22 cellular contexts compared by ENCODE assay signal in the genomic region with DNA sequence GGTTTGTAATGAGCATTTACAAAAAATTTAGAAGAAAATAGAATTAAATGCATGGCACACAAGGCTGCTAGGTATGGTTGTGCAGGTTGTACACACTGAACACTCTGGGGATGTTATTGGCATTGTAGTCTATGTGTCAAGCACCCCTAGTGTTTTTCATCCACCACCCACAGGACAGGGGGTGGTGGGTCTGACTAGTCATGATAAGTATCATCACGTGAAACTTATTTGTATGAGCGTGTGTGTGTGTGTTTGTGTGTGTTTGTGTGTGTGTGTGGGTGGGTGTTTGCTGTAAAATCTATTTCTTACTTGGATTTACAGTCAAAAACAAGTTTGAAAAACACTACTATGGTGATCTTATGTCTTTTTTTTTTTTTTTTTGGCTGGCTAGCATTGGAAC.
A peak's percentile ranks its signal among the peaks of the same experiment; 100 is the strongest.
DNase-seq lines count a peak whose midpoint lies in the region; ATAC-seq, FAIRE-seq and TF ChIP-seq lines count a peak whose summit lies in the region.
"Had no signal": no experiment of that assay in that cellular context is flagged by ENCODE, and none has a peak within 500 bp of the region (broad histone marks: within the 10 kb centered on the region; RNA-seq: fewer than 3 reads in every experiment).

No MANE protein-coding gene starts in this region.

- no peaks in the 10 kb centered on the region for H3K36me3 ChIP-seq in K562 (ENCODE audit: control insufficient read depth, insufficient read depth, low read length)
- H3K36me3 ChIP-seq: neural progenitor cell, right lobe of liver, stomach, tibial artery had no signal

- H3K27me3 ChIP-seq in K562 (ENCODE audit: control insufficient read depth in 2 of 2, insufficient read depth in 2 of 2, low read length in 2 of 2), result no peaks in the 10 kb centered on the region
- H3K27me3 ChIP-seq: neural progenitor cell, right lobe of liver, stomach, tibial artery had no signal

- H2AFZ ChIP-seq in K562 (ENCODE audit: low read depth, low read length), result peak overlapping the region; percentile 79
- H2AFZ ChIP-seq: neural progenitor cell had no signal

- H3K4me1 Mint-ChIP-seq in stimulated activated naive CD8-positive, alpha-beta T cell treated with anti-CD3 and anti-CD28 coated beads, Interleukin-15, amount 100 ng/mL, for 72 hours, result peaks cover 69% of the 10 kb centered on the region
- peaks cover 50 to 68% (median 54%) of the 10 kb centered on the region in 3 donors for H3K4me1 Mint-ChIP-seq in T-cell
- H3K4me1 Mint-ChIP-seq in naive thymus-derived CD8-positive, alpha-beta T cell, result peaks cover 21 to 86% (median 53%) of the 10 kb centered on the region in 4 donors

- no peak for TF ChIP-seq CTCF in K562 (IDR thresholded peaks at IDR 0.05 in 2 of 3, conservative IDR thresholded peaks at IDR 0.05 in 1 of 3; ENCODE audit: insufficient read depth in 2 of 3, low read depth in 1 of 3, low read length in 3 of 3)

- H3K9ac ChIP-seq in K562 (ENCODE audit: insufficient read depth in 1 of 2, low read depth in 2 of 2, low read length in 2 of 2), result no peak overlapping the region
- H3K9ac ChIP-seq: neural progenitor cell had no signal

- FAIRE-seq in K562 (lab: Jason Lieb, UNC), result peak; percentile 51

- ATAC-seq in stimulated activated naive CD8-positive, alpha-beta T cell treated with anti-CD3 and anti-CD28 coated beads, Interleukin-15, amount 100 ng/mL, for 72 hours, result peak; percentile 66
- no peak for ATAC-seq in stimulated activated naive CD8-positive, alpha-beta T cell treated with anti-CD3 and anti-CD28 coated beads, Interleukin-15, Interleukin-2, amounts not matched to agents 100 U/mL and 50 U/mL, for 24 hours
- ATAC-seq in T-cell (replicated peaks in 1 of 4) (no peak), K562 (no peak), HG03045 (IDR thresholded peaks at IDR 0.05; ENCODE audit: unreplicated experiment) (no peak)
- no peak for ATAC-seq in naive thymus-derived CD8-positive, alpha-beta T cell
- ATAC-seq: mucosa of descending colon, right lobe of liver had no signal

- no peaks in the 10 kb centered on the region for H4K20me1 ChIP-seq in K562 (replicated peaks; ENCODE audit: control insufficient read depth, insufficient read depth, low read length)

- peak in 1 of 2 donors; percentile 40 for DNase-seq in stimulated activated naive CD8-positive, alpha-beta T cell treated with anti-CD3 and anti-CD28 coated beads, Interleukin-15, amount 100 ng/mL, for 72 hours
- no peak for DNase-seq in stimulated activated naive CD8-positive, alpha-beta T cell treated with anti-CD3 and anti-CD28 coated beads, Interleukin-15, Interleukin-2, amounts not matched to agents 100 U/mL and 50 U/mL, for 24 hours
- DNase-seq in T-cell (no peak), K562 (ENCODE audit: extremely low read depth in 1 of 4, low spot score in 3 of 4) (peak in 2 of 4 experiments; percentile 31 to 33), DMS79 treated with DMSO at 0.1 percent for 48 hours (lab: John Stamatoyannopoulos, UW) (no peak)
- no peak for DNase-seq in naive thymus-derived CD8-positive, alpha-beta T cell
- DNase-seq: activated naive CD4-positive, alpha-beta T cell treated with anti-CD3 and anti-CD28 coated beads, Interleukin-2, amount 10 ng/mL, durations not matched to agents 7 days and 5 days; DMS153; HFFc6; islet precursor cell; mucosa of descending colon; NCI-H1105; NCI-H2029; NCI-H2227 treated with DMSO at 0.1 percent for 48 hours; NCI-H748 treated with DMSO at 0.1 percent for 48 hours; right lobe of liver; stimulated activated CD4-positive, alpha-beta T cell treated with anti-CD3 and anti-CD28 coated beads, Interleukin-4, amount 100 ng/mL, for 4 hours; stomach; tibial artery had no signal

- POLR2A ChIA-PET in T-cell (lab: Charles Lee), result interaction anchor here in 1 of 2 donors (0.6 kb wide), 1 partner anchor 217 kb away, joined by 3 read pairs; no protein-coding TSS in a partner anchor
- POLR2A ChIA-PET in K562 (lab: Yijun Ruan, JAX), result interaction anchor here (1.5 kb wide), 2 partner anchors 10 to 70 kb away, joined by 3 to 4 read pairs; no protein-coding TSS in a partner anchor
- POLR2A ChIA-PET in naive thymus-derived CD8-positive, alpha-beta T cell (lab: Charles Lee), result no interaction called here

- H3K27ac ChIP-seq in K562 (ENCODE audit: extremely low read depth, low read depth, low read length), result no peak overlapping the region
- H3K27ac ChIP-seq: neural progenitor cell, right lobe of liver, SK-N-MC, stomach, tibial artery had no signal

- H3K36me3 Mint-ChIP-seq in T-cell, result no peaks in the 10 kb centered on the region
- no peaks in the 10 kb centered on the region for H3K36me3 Mint-ChIP-seq in naive thymus-derived CD8-positive, alpha-beta T cell
- H3K36me3 Mint-ChIP-seq: neural progenitor cell had no signal

- CTCF ChIA-PET in T-cell (lab: Charles Lee) (interaction anchor here in 1 of 2 donors (0.5 kb wide), 1 partner anchor 1436 kb away, joined by 3 read pairs; no protein-coding TSS in a partner anchor), K562 (lab: Yijun Ruan, JAX; ENCODE audit: low intra/inter-chr PET ratio) (no interaction called here)

- no peaks in the 10 kb centered on the region for H3K9me3 ChIP-seq in K562 (replicated peaks; ENCODE audit: control insufficient read depth, insufficient read depth, low read depth, low read length)
- H3K9me3 ChIP-seq: mucosa of descending colon, right lobe of liver, stomach, tibial artery had no signal

- no peaks in the 10 kb centered on the region for H3K27me3 Mint-ChIP-seq in stimulated activated naive CD8-positive, alpha-beta T cell treated with anti-CD3 and anti-CD28 coated beads, Interleukin-15, amount 100 ng/mL, for 72 hours
- H3K27me3 Mint-ChIP-seq in T-cell, result no peaks in the 10 kb centered on the region
- peaks cover 0 to 2% (median 0%) of the 10 kb centered on the region in 5 donors for H3K27me3 Mint-ChIP-seq in naive thymus-derived CD8-positive, alpha-beta T cell

- H3K4me2 ChIP-seq in K562 (ENCODE audit: insufficient read depth, low read length), result 0 out of 2 replicates have a peak overlapping the region, but pooled peaks have one; percentile 0
- H3K4me2 ChIP-seq: neural progenitor cell had no signal

- no peaks in the 10 kb centered on the region for H3K9me1 ChIP-seq in K562 (ENCODE audit: control insufficient read depth, insufficient read depth, low read length)

- H3K9me3 Mint-ChIP-seq in stimulated activated naive CD8-positive, alpha-beta T cell treated with anti-CD3 and anti-CD28 coated beads, Interleukin-15, amount 100 ng/mL, for 72 hours, result peaks cover 0 to 5% of the 10 kb centered on the region in 2 donors
- no peaks in the 10 kb centered on the region for H3K9me3 Mint-ChIP-seq in T-cell
- no peaks in the 10 kb centered on the region for H3K9me3 Mint-ChIP-seq in naive thymus-derived CD8-positive, alpha-beta T cell
- H3K9me3 Mint-ChIP-seq: activated naive CD4-positive, alpha-beta T cell treated with anti-CD3 and anti-CD28 coated beads, Interleukin-2, amount 10 ng/mL, durations not matched to agents 7 days and 5 days; HFFc6; neural progenitor cell had no signal

- in situ Hi-C loops in K562 (cut with MboI), result no loop called here

- intact Hi-C loops in K562 (cut with micrococcal nuclease), result loop anchor here (5.0 kb wide), 1 partner anchor 63 kb away; no protein-coding TSS in a partner anchor

- WGBS in K562 (ENCODE audit: insufficient coverage, low coverage, missing lambda C conversion rate), result 31% methylated on average over 2 of the region's 2 CpGs

- no TSS peak for BruUV-seq in K562 (replicated peaks; lab: Mats Ljungman, UMichigan)

- TF ChIP-seq EP300 in K562 (IDR thresholded peaks at IDR 0.05; ENCODE audit: low read length), result no peak

- no peak for TF ChIP-seq RAD21 in K562 (CRISPR knock-in tag; conservative IDR thresholded peaks at IDR 0.05 in 1 of 2, IDR thresholded peaks at IDR 0.05 in 1 of 2)

- no peak overlapping the region for H3K4me3 ChIP-seq in K562
- H3K4me3 ChIP-seq: mucosa of descending colon, neural progenitor cell, right lobe of liver, SK-N-MC, stomach, tibial artery had no signal

- TF ChIP-seq POLR2A in K562 (conservative IDR thresholded peaks at IDR 0.05), result no peak

- peak overlapping the region in 1 of 2 donors; percentile 18 for H3K4me3 Mint-ChIP-seq in stimulated activated naive CD8-positive, alpha-beta T cell treated with anti-CD3 and anti-CD28 coated beads, Interleukin-15, amount 100 ng/mL, for 72 hours
- H3K4me3 Mint-ChIP-seq in T-cell, result no peak overlapping the region
- H3K4me3 Mint-ChIP-seq in naive thymus-derived CD8-positive, alpha-beta T cell, result peak overlapping the region in 1 of 10 donors; percentile 31
- H3K4me3 Mint-ChIP-seq: activated naive CD4-positive, alpha-beta T cell treated with anti-CD3 and anti-CD28 coated beads, Interleukin-2, amount 10 ng/mL, durations not matched to agents 7 days and 5 days; HFFc6; neural progenitor cell had no signal

- H3K27ac Mint-ChIP-seq in stimulated activated naive CD8-positive, alpha-beta T cell treated with anti-CD3 and anti-CD28 coated beads, Interleukin-15, amount 100 ng/mL, for 72 hours, result peak overlapping the region in 1 of 2 donors; percentile 84
- H3K27ac Mint-ChIP-seq in T-cell, result peak overlapping the region; percentile 14 to 64
- H3K27ac Mint-ChIP-seq in naive thymus-derived CD8-positive, alpha-beta T cell, result peak overlapping the region in 4 of 10 donors; percentile 12 to 79 (median 70)
- H3K27ac Mint-ChIP-seq: HFFc6, neural progenitor cell had no signal

- H3K4me1 ChIP-seq in K562 (replicated peaks in 1 of 2; ENCODE audit: control insufficient read depth in 2 of 2, insufficient read depth in 2 of 2, low read length in 2 of 2), result peaks cover 8 to 37% of the 10 kb centered on the region in 2 experiments; a peak in 4 of 5 replicates
- H3K4me1 ChIP-seq: neural progenitor cell, tibial artery had no signal

- H3K79me2 ChIP-seq in K562 (ENCODE audit: control insufficient read depth, insufficient read depth, low read length), result no peaks in the 10 kb centered on the region

TF ChIP-seq in K562, 482 proteins besides CTCF, POLR2A, EP300 and RAD21 (continues in another document):
- no peak for TF ChIP-seq HEY1 (CRISPR knock-in tag; IDR thresholded peaks at IDR 0.05; ENCODE audit: borderline replicate concordance)
- TF ChIP-seq PHF20 (IDR thresholded peaks at IDR 0.05; ENCODE audit: partially characterized antibody), result no peak
